ENCODE assay signal across 1 cellular context in genomic region chr17:17849863-17850373, GRCh38.
TF ChIP-seq lines count a peak whose summit lies in the region.

No MANE protein-coding gene starts in this region.

TF ChIP-seq in K562, 482 proteins besides CTCF, POLR2A, EP300 and RAD21 (continued from another document and continues in another):
- TF ChIP-seq TEAD4 (IDR thresholded peaks at IDR 0.05; ENCODE audit: low read length) (no peak), TEAD4 (CRISPR knock-in tag; IDR thresholded peaks at IDR 0.05; ENCODE audit: borderline replicate concordance) (no peak), ZNF655 (CRISPR knock-in tag; IDR thresholded peaks at IDR 0.05) (no peak), JUN (IDR thresholded peaks at IDR 0.05; ENCODE audit: borderline replicate concordance, low read depth, low read length) (no peak), JUN (CRISPR knock-in tag; IDR thresholded peaks at IDR 0.05; ENCODE audit: borderline replicate concordance) (no peak), ZNF740 (CRISPR knock-in tag; IDR thresholded peaks at IDR 0.05) (no peak), ZNF740 (tag; IDR thresholded peaks at IDR 0.05) (peak in 1 of 2 experiments; percentile 77; a peak in 2 of 4 replicates), MYNN (IDR thresholded peaks at IDR 0.05) (no peak), MYNN (CRISPR knock-in tag; IDR thresholded peaks at IDR 0.05) (no peak), ZFP91 (CRISPR knock-in tag; IDR thresholded peaks at IDR 0.05) (no peak), TRIM24 (IDR thresholded peaks at IDR 0.05) (no peak), SP1 (CRISPR knock-in tag; IDR thresholded peaks at IDR 0.05) (no peak), HNRNPK (IDR thresholded peaks at IDR 0.05; ENCODE audit: low read depth, low read length, poor library complexity, severe bottlenecking) (no peak), CEBPG (CRISPR knock-in tag; IDR thresholded peaks at IDR 0.05) (no peak), CEBPG (tag; conservative IDR thresholded peaks at IDR 0.05 in 1 of 2, IDR thresholded peaks at IDR 0.05 in 1 of 2) (no peak), BRF1 (IDR thresholded peaks at IDR 0.05; ENCODE audit: borderline replicate concordance, extremely low read depth, insufficient read length) (no peak), ZNF280A (IDR thresholded peaks at IDR 0.05; ENCODE audit: low read depth, partially characterized antibody) (no peak), MBD1 (CRISPR knock-in tag; IDR thresholded peaks at IDR 0.05) (no peak), PYGO2 (tag; IDR thresholded peaks at IDR 0.05) (peak; percentile 76; the same call in 1 of the 2 replicates), GTF2E2 (tag; IDR thresholded peaks at IDR 0.05) (no peak), ZNF175 (CRISPR knock-in tag; IDR thresholded peaks at IDR 0.05; ENCODE audit: low read depth) (peak; percentile 81), ETV6 (IDR thresholded peaks at IDR 0.05; ENCODE audit: borderline replicate concordance in 1 of 2, low read depth in 2 of 2, low read length in 1 of 2) (no peak), ETV6 (CRISPR knock-in tag; IDR thresholded peaks at IDR 0.05; ENCODE audit: borderline replicate concordance) (no peak), DPF2 (IDR thresholded peaks at IDR 0.05) (peak; percentile 70), RREB1 (CRISPR knock-in tag; IDR thresholded peaks at IDR 0.05) (peak; percentile 78; the same call in 1 of the 2 replicates), ZNF140 (CRISPR knock-in tag; IDR thresholded peaks at IDR 0.05) (no peak), SUPT5H (IDR thresholded peaks at IDR 0.05) (peak; percentile 51), E4F1 (CRISPR knock-in tag; IDR thresholded peaks at IDR 0.05; ENCODE audit: borderline replicate concordance) (no peak), DMBX1 (CRISPR knock-in tag; IDR thresholded peaks at IDR 0.05; ENCODE audit: borderline replicate concordance) (peak; percentile 95), COPS2 (conservative IDR thresholded peaks at IDR 0.05) (no peak), NR1H2 (CRISPR knock-in tag; IDR thresholded peaks at IDR 0.05) (no peak)
